Comparison of ENCODE assay signal across 17 cellular contexts in the genomic region with DNA sequence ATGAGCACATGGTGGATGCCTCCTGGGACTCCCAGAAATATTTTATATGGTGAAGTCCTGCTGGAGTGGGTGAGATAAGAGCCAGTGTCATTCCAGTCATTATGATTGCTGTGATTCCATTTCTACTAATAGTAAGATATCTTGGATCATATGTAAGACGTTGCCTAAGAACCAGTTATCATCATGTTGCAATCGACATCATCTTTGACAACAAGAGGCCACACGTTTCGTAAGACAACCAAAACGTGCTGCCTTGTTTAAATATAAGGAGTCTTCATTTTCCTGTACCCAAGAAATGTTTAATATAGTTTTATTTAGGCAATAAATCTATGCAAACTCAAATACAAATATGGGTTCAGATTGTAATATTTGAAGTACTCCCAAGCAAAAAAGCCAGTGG.
"Had no signal": no experiment of that assay in that cellular context is flagged by ENCODE, and none has a peak within 500 bp of the region (broad histone marks: within the 10 kb centered on the region; RNA-seq: fewer than 3 reads in every experiment).

No MANE protein-coding gene starts in this region.

- DNase-seq: activated CD4-positive, alpha-beta T cell treated with anti-CD3 and anti-CD28 coated beads for 1 hour; activated CD4-positive, alpha-beta T cell treated with anti-CD3 and anti-CD28 coated beads, Interleukin-2, amount 50 U/mL, for 1 hour; activated CD8-positive, alpha-beta T cell treated with anti-CD3 and anti-CD28 coated beads, Interleukin-2, amount 10 ng/mL, durations not matched to agents 7 days and 5 days; activated gamma-delta T cell treated with Interleukin-2 at 50 U/mL for 16 hours; activated T-cell treated with anti-CD3 and anti-CD28 coated beads, Interleukin-2, amount 50 U/mL, for 1 hour; brain microvascular endothelial cell; caudate nucleus; dermis blood vessel endothelial cell; effector CD8-positive, alpha-beta T cell; foreskin fibroblast; natural killer cell; retina; spleen; stimulated activated CD4-positive, alpha-beta T cell treated with anti-CD3 and anti-CD28 coated beads, Interleukin-4, amount 100 ng/mL, for 24 hours; stimulated activated naive CD4-positive, alpha-beta T cell treated with Interleukin-2 at 50 U/mL for 16 hours had no signal

- ATAC-seq: activated CD8-positive, alpha-beta T cell treated with anti-CD3 and anti-CD28 coated beads, Interleukin-2, amount 10 ng/mL, durations not matched to agents 7 days and 5 days; activated naive CD4-positive, alpha-beta T cell treated with anti-CD3 and anti-CD28 coated beads, Interleukin-2, amount 50 U/mL, for 72 hours; left lobe of liver; natural killer cell had no signal
